ENCODE assay signal across 8 cellular contexts in the genomic region with DNA sequence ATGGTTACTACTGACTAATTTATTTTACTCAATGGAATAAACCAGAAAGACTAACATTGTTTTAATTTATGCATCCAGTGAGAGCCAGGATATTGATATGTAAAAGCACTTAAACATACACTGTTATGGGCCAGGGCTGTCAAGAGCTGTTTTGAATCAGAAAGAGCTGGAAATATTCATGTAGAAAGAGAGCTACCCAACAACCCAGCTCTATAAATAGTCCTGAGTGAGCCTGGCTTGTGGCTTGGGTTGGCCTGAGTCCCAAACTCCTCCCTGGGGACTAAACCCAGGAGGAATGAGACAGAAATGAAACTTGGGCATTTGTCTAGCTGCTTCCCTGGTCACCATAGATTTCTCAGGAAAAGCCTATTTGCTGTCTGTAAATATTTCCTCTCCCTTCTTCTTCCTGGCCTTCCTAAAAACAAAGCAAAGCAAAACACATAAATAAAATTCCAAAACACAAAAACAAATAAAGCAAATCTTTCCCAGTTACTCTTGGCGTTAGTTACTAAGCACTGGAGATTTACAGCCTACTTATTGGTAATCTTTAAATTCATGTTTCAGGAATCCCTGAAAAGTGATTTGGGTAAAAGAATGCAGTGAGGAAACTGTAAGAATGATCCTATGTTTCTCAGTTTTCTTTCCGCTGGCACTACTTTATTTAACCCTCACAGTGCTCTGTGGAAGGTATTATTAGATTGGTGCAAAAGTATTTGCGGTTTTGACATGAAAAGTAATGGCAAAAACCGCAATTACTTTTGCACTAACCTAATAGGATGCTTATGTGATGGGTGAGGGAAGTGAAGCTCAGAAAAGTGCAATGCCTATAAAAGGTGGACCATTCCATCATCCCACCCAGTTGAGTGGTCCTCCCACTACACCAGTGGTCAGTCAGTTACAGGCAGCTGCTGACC.
A peak's percentile ranks its signal among the peaks of the same experiment; 100 is the strongest.
DNase-seq lines count a peak whose midpoint lies in the region; ATAC-seq and TF ChIP-seq lines count a peak whose summit lies in the region.

No MANE protein-coding gene starts in this region.

- H3K9me3 ChIP-seq in sigmoid colon (peaks cover 0 to 5% (median 2%) of the 10 kb centered on the region in 4 donors), Caco-2 (no peaks in the 10 kb centered on the region)

- intact Hi-C loops in sigmoid colon (cut with DNase I) (no loop called here), Caco-2 (cut with micrococcal nuclease; ENCODE audit: unreplicated experiment) (no loop called here)

- peak overlapping the region in 3 of 4 donors; percentile 41 to 78 (median 75) for H3K27ac ChIP-seq in sigmoid colon

- H3K4me3 ChIP-seq in sigmoid colon (no peak overlapping the region), Caco-2 (ENCODE audit: low read depth, low read length) (no peak overlapping the region)

- H3K36me3 ChIP-seq in sigmoid colon = no peaks in the 10 kb centered on the region
- H3K36me3 ChIP-seq in Caco-2 (ENCODE audit: control insufficient read depth, insufficient read depth, low read length) = no peaks in the 10 kb centered on the region

- no peak for TF ChIP-seq EP300 in sigmoid colon (IDR thresholded peaks at IDR 0.05)

- H3K4me1 Mint-ChIP-seq in Caco-2 (ENCODE audit: low read depth, unreplicated experiment) = no peaks in the 10 kb centered on the region
- H3K4me1 Mint-ChIP-seq in stimulated activated effector memory CD8-positive, alpha-beta T cell treated with anti-CD3 and anti-CD28 coated beads, Interleukin-12 subunit alpha, Interleukin-12 subunit beta, amount 100 ng/mL, for 72 hours = no peaks in the 10 kb centered on the region

- H3K4me1 ChIP-seq in sigmoid colon (peaks cover 0 to 26% (median 15%) of the 10 kb centered on the region in 4 donors), Caco-2 (no peaks in the 10 kb centered on the region)

- 70 to 76% methylated on average over 4 of the region's 4 CpGs for whole genome bisulfite sequencing in sigmoid colon, 2 donors

- no peaks in the 10 kb centered on the region for H3K36me3 Mint-ChIP-seq in Caco-2 (ENCODE audit: insufficient read depth, unreplicated experiment)
- no peaks in the 10 kb centered on the region for H3K36me3 Mint-ChIP-seq in stimulated activated effector memory CD8-positive, alpha-beta T cell treated with anti-CD3 and anti-CD28 coated beads, Interleukin-12 subunit alpha, Interleukin-12 subunit beta, amount 100 ng/mL, for 72 hours

- POLR2A ChIA-PET in Caco-2 (lab: Charles Lee) = interaction anchor here (0.7 kb wide), 1 partner anchor 79 kb away, joined by 3 read pairs; no protein-coding TSS in a partner anchor

- no peak overlapping the region for H3K4me3 Mint-ChIP-seq in Caco-2 (ENCODE audit: unreplicated experiment)
- no peak overlapping the region for H3K4me3 Mint-ChIP-seq in stimulated activated effector memory CD8-positive, alpha-beta T cell treated with anti-CD3 and anti-CD28 coated beads, Interleukin-12 subunit alpha, Interleukin-12 subunit beta, amount 100 ng/mL, for 72 hours

- TF ChIP-seq CTCF in sigmoid colon (IDR thresholded peaks at IDR 0.05) (no peak), Caco-2 (IDR thresholded peaks at IDR 0.05; ENCODE audit: insufficient read depth in 1 of 2, low read depth in 1 of 2, low read length in 1 of 2, severe bottlenecking in 1 of 2, unreplicated experiment in 1 of 2) (no peak)

- CTCF ChIA-PET in Caco-2 (lab: Charles Lee) = no interaction called here

- DNase-seq in HPDE6-E6E7 (ENCODE audit: extremely low spot score) (peak; percentile 23), glomerular visceral epithelial cell (ENCODE audit: extremely low spot score) (peak; percentile 66), sigmoid colon (peak; percentile 79), Caco-2 (no peak)
- DNase-seq in stimulated activated effector memory CD8-positive, alpha-beta T cell treated with anti-CD3 and anti-CD28 coated beads, Interleukin-12 subunit alpha, Interleukin-12 subunit beta, amount 100 ng/mL, for 72 hours (ENCODE audit: low spot score in 2 of 2) = no peak

- no peak overlapping the region for H3K27ac Mint-ChIP-seq in Caco-2 (ENCODE audit: unreplicated experiment)
- H3K27ac Mint-ChIP-seq in stimulated activated effector memory CD8-positive, alpha-beta T cell treated with anti-CD3 and anti-CD28 coated beads, Interleukin-12 subunit alpha, Interleukin-12 subunit beta, amount 100 ng/mL, for 72 hours = no peak overlapping the region

- ATAC-seq in SK-N-SH treated with all-trans-retinoic acid at 6 μM for 48 hours (peak; percentile 98), GM18517 (IDR thresholded peaks at IDR 0.05; ENCODE audit: unreplicated experiment) (no peak), HG03432 (IDR thresholded peaks at IDR 0.05; ENCODE audit: unreplicated experiment) (no peak)
- ATAC-seq in stimulated activated effector memory CD8-positive, alpha-beta T cell treated with anti-CD3 and anti-CD28 coated beads, Interleukin-12 subunit alpha, Interleukin-12 subunit beta, amount 100 ng/mL, for 72 hours = no peak

- H3K27me3 ChIP-seq in sigmoid colon (no peaks in the 10 kb centered on the region), Caco-2 (replicated peaks; ENCODE audit: control insufficient read depth, insufficient read depth, low read length) (no peaks in the 10 kb centered on the region)

- no peak for TF ChIP-seq POLR2A in sigmoid colon (IDR thresholded peaks at IDR 0.05)

- H3K27me3 Mint-ChIP-seq in Caco-2 (ENCODE audit: insufficient read depth, unreplicated experiment) = peaks cover 5% of the 10 kb centered on the region

- H3K9me3 Mint-ChIP-seq in Caco-2 (ENCODE audit: unreplicated experiment) = peaks cover 15% of the 10 kb centered on the region
- H3K9me3 Mint-ChIP-seq in stimulated activated effector memory CD8-positive, alpha-beta T cell treated with anti-CD3 and anti-CD28 coated beads, Interleukin-12 subunit alpha, Interleukin-12 subunit beta, amount 100 ng/mL, for 72 hours = peaks cover 11% of the 10 kb centered on the region

- no TSS peak for BruUV-seq in Caco-2 (replicated peaks; lab: Mats Ljungman, UMichigan)

TF ChIP-seq in SK-N-SH treated with all-trans-retinoic acid at 6 μM for 48 hours, 23 proteins besides CTCF, POLR2A, EP300 and RAD21:
- TF ChIP-seq, protein P1, sequence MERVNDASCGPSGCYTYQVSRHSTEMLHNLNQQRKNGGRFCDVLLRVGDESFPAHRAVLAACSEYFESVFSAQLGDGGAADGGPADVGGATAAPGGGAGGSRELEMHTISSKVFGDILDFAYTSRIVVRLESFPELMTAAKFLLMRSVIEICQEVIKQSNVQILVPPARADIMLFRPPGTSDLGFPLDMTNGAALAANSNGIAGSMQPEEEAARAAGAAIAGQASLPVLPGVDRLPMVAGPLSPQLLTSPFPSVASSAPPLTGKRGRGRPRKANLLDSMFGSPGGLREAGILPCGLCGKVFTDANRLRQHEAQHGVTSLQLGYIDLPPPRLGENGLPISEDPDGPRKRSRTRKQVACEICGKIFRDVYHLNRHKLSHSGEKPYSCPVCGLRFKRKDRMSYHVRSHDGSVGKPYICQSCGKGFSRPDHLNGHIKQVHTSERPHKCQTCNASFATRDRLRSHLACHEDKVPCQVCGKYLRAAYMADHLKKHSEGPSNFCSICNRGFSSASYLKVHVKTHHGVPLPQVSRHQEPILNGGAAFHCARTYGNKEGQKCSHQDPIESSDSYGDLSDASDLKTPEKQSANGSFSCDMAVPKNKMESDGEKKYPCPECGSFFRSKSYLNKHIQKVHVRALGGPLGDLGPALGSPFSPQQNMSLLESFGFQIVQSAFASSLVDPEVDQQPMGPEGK (CRISPR knock-in tag; IDR thresholded peaks at IDR 0.05; ENCODE audit: borderline replicate concordance) = no peak
- TF ChIP-seq ZNF8 (CRISPR knock-in tag; IDR thresholded peaks at IDR 0.05) (no peak), ZFP30 (CRISPR knock-in tag; IDR thresholded peaks at IDR 0.05) (no peak), POU6F1 (CRISPR knock-in tag; IDR thresholded peaks at IDR 0.05; ENCODE audit: borderline replicate concordance, low read depth) (no peak), RARB (CRISPR knock-in tag; IDR thresholded peaks at IDR 0.05) (no peak), TCF4 (CRISPR knock-in tag; IDR thresholded peaks at IDR 0.05; ENCODE audit: borderline replicate concordance) (no peak), ISL1 (CRISPR knock-in tag; IDR thresholded peaks at IDR 0.05) (peak; percentile 72), SNAI2 (CRISPR knock-in tag; IDR thresholded peaks at IDR 0.05) (no peak)
TF ChIP-seq in SK-N-SH treated with all-trans-retinoic acid at 6 μM for 48 hours: peak in this region for 1.

Comparison
In these comparisons a context has a peak if more than half of its experiments do, and no peak if none do; other contexts are left out.
1. DNase-seq: peak in HPDE6-E6E7 (single experiment), glomerular visceral epithelial cell (single experiment) and sigmoid colon (single experiment); none in Caco-2 (0 of 2) and stimulated activated effector memory CD8-positive, alpha-beta T cell treated with anti-CD3 and anti-CD28 coated beads, Interleukin-12 subunit alpha, Interleukin-12 subunit beta, amount 100 ng/mL, for 72 hours (0 of 2).